ENCODE assay signal across 11 cellular contexts in the genomic region with DNA sequence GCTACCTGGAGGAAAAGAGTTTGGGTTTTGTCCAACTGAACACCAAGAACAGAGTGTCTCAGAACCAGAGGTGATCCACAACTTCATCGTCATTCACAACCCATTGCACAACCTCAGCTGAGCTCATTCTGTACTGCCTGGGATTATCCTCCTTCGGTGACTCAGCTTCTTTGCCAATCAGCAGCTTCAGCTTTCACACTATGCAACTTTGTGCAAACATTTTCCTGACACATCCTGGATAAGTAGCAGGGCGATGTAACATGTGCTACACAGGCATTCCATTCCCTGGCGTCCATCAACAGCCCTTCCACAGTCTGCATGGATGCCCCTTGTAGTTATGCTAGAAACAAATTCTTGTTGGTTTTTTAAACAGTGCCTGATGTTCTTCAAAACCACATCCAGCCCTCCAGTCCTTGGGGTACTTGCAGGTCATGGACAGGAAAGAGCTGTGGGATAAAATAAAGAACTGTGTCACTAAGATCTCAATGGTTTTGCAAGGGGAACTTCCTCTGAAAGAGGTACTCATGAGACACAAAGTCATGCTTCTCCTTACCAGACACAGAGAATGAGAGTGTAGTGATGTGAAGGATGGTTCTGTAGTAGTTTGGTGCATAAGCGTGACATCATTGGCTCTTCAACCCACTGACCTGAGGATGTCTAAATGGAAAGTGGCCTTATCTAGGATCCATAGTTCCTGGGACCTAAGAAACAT.
DNase-seq lines count a peak whose midpoint lies in the region; ATAC-seq, FAIRE-seq and TF ChIP-seq lines count a peak whose summit lies in the region.
"Had no signal": no experiment of that assay in that cellular context is flagged by ENCODE, and none has a peak within 500 bp of the region (broad histone marks: within the 10 kb centered on the region; RNA-seq: fewer than 3 reads in every experiment).

No MANE protein-coding gene starts in this region.

- H3K4me3 ChIP-seq in keratinocyte (ENCODE audit: control insufficient read depth in 2 of 3, extremely low read depth in 1 of 3, insufficient read depth in 2 of 3, low read depth in 1 of 3, low read length in 3 of 3), result no peak overlapping the region

- peak overlapping the region; percentile 23 for H3K9ac ChIP-seq in keratinocyte (ENCODE audit: control insufficient read depth, extremely low read depth, insufficient read depth, low read length)

- H3K36me3 ChIP-seq in keratinocyte (ENCODE audit: control insufficient read depth in 2 of 2, extremely low read depth in 1 of 2, insufficient read depth in 2 of 2, low read length in 2 of 2), result no peaks in the 10 kb centered on the region

- no peak overlapping the region for H2AFZ ChIP-seq in keratinocyte (ENCODE audit: control insufficient read depth, low read length)

- no peak overlapping the region for H3K4me2 ChIP-seq in keratinocyte (ENCODE audit: control insufficient read depth, extremely low read depth, insufficient read depth, low read depth, low read length)

- DNase-seq in Ammon's horn (ENCODE audit: low spot score) (peak; percentile 8), LHCN-M2 (ENCODE audit: low read depth) (peak; percentile 61), astrocyte of the hippocampus (ENCODE audit: low read depth, low spot score) (peak; percentile 76), keratinocyte (ENCODE audit: low read depth, low spot score) (peak; percentile 62), T-helper 2 cell (no peak)
- no peak for DNase-seq in activated effector memory CD4-positive, alpha-beta T cell treated with anti-CD3 and anti-CD28 coated beads, Interleukin-2, amount 50 U/mL, for 16 hours
- DNase-seq: hippocampal formation, NCI-H187 treated with DMSO at 0.1 percent for 48 hours had no signal

- no peaks in the 10 kb centered on the region for H3K27me3 ChIP-seq in keratinocyte (ENCODE audit: control insufficient read depth, extremely low read depth, insufficient read depth, low read length)

- H4K20me1 ChIP-seq in keratinocyte (ENCODE audit: control insufficient read depth, extremely low read depth, insufficient read depth, low read length), result no peaks in the 10 kb centered on the region

- FAIRE-seq in keratinocyte (lab: Jason Lieb, UNC), result peak; percentile 99

- no peak for TF ChIP-seq CTCF in keratinocyte (optimal IDR thresholded peaks at IDR 0.05 in 1 of 3, IDR thresholded peaks at IDR 0.05 in 1 of 3, conservative IDR thresholded peaks at IDR 0.05 in 1 of 3; ENCODE audit: extremely low read depth in 1 of 3, insufficient read depth in 2 of 3, low read length in 3 of 3)

- H3K27ac ChIP-seq in keratinocyte (ENCODE audit: control insufficient read depth, insufficient read depth, low read length), result peak overlapping the region; percentile 74

- H3K9me1 ChIP-seq in keratinocyte (ENCODE audit: control insufficient read depth, extremely low read depth, insufficient read depth, low read length), result no peaks in the 10 kb centered on the region

- no peaks in the 10 kb centered on the region for H3K9me3 ChIP-seq in keratinocyte (ENCODE audit: control insufficient read depth, low read depth, low read length)

- no peak for TF ChIP-seq POLR2A in GM18505 (IDR thresholded peaks at IDR 0.05; ENCODE audit: borderline replicate concordance, extremely low read depth, insufficient read depth, insufficient read length)

- dilution Hi-C loops in keratinocyte (cut with MboI; ENCODE audit: extremely low pct_ligation_motif_present, low sequenced_read_pairs), result no loop called here

- ATAC-seq in GM18505 (IDR thresholded peaks at IDR 0.05; ENCODE audit: unreplicated experiment) (no peak), HG02571 (IDR thresholded peaks at IDR 0.05; ENCODE audit: unreplicated experiment) (no peak)
- ATAC-seq: activated naive CD4-positive, alpha-beta T cell treated with anti-CD3 and anti-CD28 coated beads, Interleukin-2, amount 50 U/mL, for 72 hours had no signal

- peaks cover 29% of the 10 kb centered on the region for H3K4me1 ChIP-seq in keratinocyte (ENCODE audit: control insufficient read depth, extremely low read depth, insufficient read depth, low read length)

- no peaks in the 10 kb centered on the region for H3K79me2 ChIP-seq in keratinocyte (ENCODE audit: control insufficient read depth, insufficient read depth, low read length)

Comparison
In these comparisons a context has a peak if more than half of its experiments do, and no peak if none do; other contexts are left out.
1. DNase-seq: peak in Ammon's horn (single experiment), LHCN-M2 (single experiment), astrocyte of the hippocampus (single experiment) and keratinocyte (single experiment); none in activated effector memory CD4-positive, alpha-beta T cell treated with anti-CD3 and anti-CD28 coated beads, Interleukin-2, amount 50 U/mL, for 16 hours (single experiment) and T-helper 2 cell (0 of 5).